19 cellular contexts compared by ENCODE assay signal in the genomic region with DNA sequence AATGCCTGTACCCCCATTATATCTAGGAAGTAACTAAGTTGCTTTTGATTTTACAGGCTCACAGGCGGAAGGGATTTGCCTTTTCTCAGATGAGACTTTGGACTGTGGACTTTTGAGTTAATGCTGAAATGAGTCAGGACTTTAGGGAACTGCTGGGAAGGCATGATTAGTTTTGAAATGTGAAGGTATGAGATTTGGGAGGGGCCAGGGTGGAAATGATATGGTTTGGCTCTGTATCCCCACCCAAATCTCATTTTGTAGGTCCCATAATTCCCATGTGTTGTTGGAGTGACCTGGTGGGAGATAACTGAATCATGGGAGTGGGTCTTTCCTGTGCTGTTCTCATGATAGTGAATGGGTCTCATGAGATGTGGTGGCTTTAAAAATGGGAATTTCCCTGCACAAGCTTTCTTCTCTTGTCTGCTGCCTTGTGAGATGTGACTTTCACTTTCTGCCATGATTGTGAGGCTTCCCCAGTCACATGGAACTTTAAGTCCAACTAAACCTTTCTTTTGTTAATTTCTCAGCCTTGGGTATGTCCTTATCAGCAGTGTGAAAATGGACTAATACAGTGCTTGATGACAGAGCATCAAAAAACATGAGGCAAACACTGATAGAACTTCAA.
DNase-seq lines count a peak whose midpoint lies in the region; ATAC-seq, FAIRE-seq and TF ChIP-seq lines count a peak whose summit lies in the region.
"Had no signal": no experiment of that assay in that cellular context is flagged by ENCODE, and none has a peak within 500 bp of the region (broad histone marks: within the 10 kb centered on the region; RNA-seq: fewer than 3 reads in every experiment).

No MANE protein-coding gene starts in this region.

- H3K27me3 ChIP-seq in small intestine (ENCODE audit: control insufficient read depth in 2 of 2, insufficient read depth in 2 of 2, low read length in 2 of 2) = no peaks in the 10 kb centered on the region
- H3K27me3 ChIP-seq: BLaER1 had no signal

- H3K36me3 ChIP-seq in small intestine (ENCODE audit: control insufficient read depth in 2 of 2, insufficient read depth in 2 of 2, low read length in 2 of 2) = no peaks in the 10 kb centered on the region
- H3K36me3 ChIP-seq: BLaER1, HAP-1 had no signal

- no peaks in the 10 kb centered on the region for H3K4me1 Mint-ChIP-seq in progenitor cell of endocrine pancreas (ENCODE audit: low read depth)
- H3K4me1 Mint-ChIP-seq: CD8-positive, alpha-beta memory T cell had no signal

- H3K27ac Mint-ChIP-seq in progenitor cell of endocrine pancreas = no peak overlapping the region
- H3K27ac Mint-ChIP-seq: CD8-positive, alpha-beta memory T cell had no signal

- 17 to 60% (median 19%) methylated on average over 1 of the region's 1 CpG for WGBS in small intestine, 3 donors

- ATAC-seq in GM18868 (IDR thresholded peaks at IDR 0.05; ENCODE audit: unreplicated experiment) (peak; percentile 58), HG03432 (IDR thresholded peaks at IDR 0.05; ENCODE audit: unreplicated experiment) (peak; percentile 53), left lobe of liver (peak; percentile 43), GM21423 (IDR thresholded peaks at IDR 0.05; ENCODE audit: unreplicated experiment) (no peak)
- ATAC-seq: A549, K562 had no signal

- peaks cover 30% of the 10 kb centered on the region for H3K9me3 Mint-ChIP-seq in progenitor cell of endocrine pancreas (ENCODE audit: low read depth)

- FAIRE-seq in small intestine (lab: Jason Lieb, UNC) = no peak
- FAIRE-seq: A549, H1, K562 had no signal

- no peak for TF ChIP-seq CTCF in progenitor cell of endocrine pancreas (IDR thresholded peaks at IDR 0.05; ENCODE audit: unreplicated experiment)

- peaks cover 2% of the 10 kb centered on the region for H3K36me3 Mint-ChIP-seq in progenitor cell of endocrine pancreas (ENCODE audit: insufficient read depth)
- H3K36me3 Mint-ChIP-seq: CD8-positive, alpha-beta memory T cell had no signal

- no peak overlapping the region for H3K4me3 Mint-ChIP-seq in progenitor cell of endocrine pancreas (ENCODE audit: low read depth)
- H3K4me3 Mint-ChIP-seq: CD8-positive, alpha-beta memory T cell had no signal

- no peaks in the 10 kb centered on the region for H3K27me3 Mint-ChIP-seq in progenitor cell of endocrine pancreas
- H3K27me3 Mint-ChIP-seq: CD8-positive, alpha-beta memory T cell had no signal

- no peak overlapping the region for H3K27ac ChIP-seq in small intestine (ENCODE audit: low read depth in 1 of 2, low read length in 1 of 2)
- H3K27ac ChIP-seq: A549, BLaER1, HL-60 had no signal

- H3K9me3 ChIP-seq in small intestine (ENCODE audit: control insufficient read depth, low read depth) = no peaks in the 10 kb centered on the region
- H3K9me3 ChIP-seq: HAP-1 had no signal

- DNase-seq in left lobe of liver (ENCODE audit: low spot score) (no peak), small intestine (peak; percentile 63), DMS153 (lab: John Stamatoyannopoulos, UW) (no peak), progenitor cell of endocrine pancreas (ENCODE audit: low spot score, unreplicated experiment) (no peak), NCI-H524 (lab: John Stamatoyannopoulos, UW) (no peak)
- DNase-seq: Caco-2; CD8-positive, alpha-beta memory T cell; DMS53; GF-D8; Karpas-422 had no signal

- no peaks in the 10 kb centered on the region for H3K4me1 ChIP-seq in small intestine (ENCODE audit: control insufficient read depth in 2 of 2, insufficient read depth in 1 of 2, low read depth in 1 of 2, low read length in 1 of 2)
- H3K4me1 ChIP-seq: A549, Caco-2, HAP-1 had no signal

- H3K4me3 ChIP-seq in small intestine (ENCODE audit: low read depth in 1 of 2, low read length in 2 of 2) = no peak overlapping the region
- H3K4me3 ChIP-seq: A549, BLaER1, HAP-1, K562 had no signal
